In genomic region chr13:42990991-42991891, GRCh38 we compare ENCODE assay signal across 8 cellular contexts. TPM values are rescaled to one million over a fixed set of nuclear protein-coding genes. Genes with fewer than 3 reads are reported as not detected.
A peak's percentile ranks its signal among the peaks of the same experiment; 100 is the strongest.
DNase-seq lines count a peak whose midpoint lies in the region; ATAC-seq and TF ChIP-seq lines count a peak whose summit lies in the region.

No MANE protein-coding gene starts in this region.

- H3K36me3 Mint-ChIP-seq in activated CD4-positive, alpha-beta T cell treated with anti-CD3 and anti-CD28 coated beads, Interleukin-2, amount 10 ng/mL, durations not matched to agents 7 days and 5 days (ENCODE audit: low read depth) = peaks cover 50% of the 10 kb centered on the region

- 47 to 50% methylated on average over 17 of the region's 17 CpGs for WGBS in testis, 2 donors

- POLR2A ChIA-PET in activated CD4-positive, alpha-beta T cell treated with anti-CD3 and anti-CD28 coated beads, Interleukin-2, amount 10 ng/mL, durations not matched to agents 7 days and 5 days (lab: Charles Lee) = interaction anchor here (0.6 to 1.9 kb wide), 4 partner anchors 27 to 1584 kb away, joined by 3 to 8 read pairs (median 3); partner anchors contain the start of gene DNAJC15

- CTCF ChIA-PET in activated CD4-positive, alpha-beta T cell treated with anti-CD3 and anti-CD28 coated beads, Interleukin-2, amount 10 ng/mL, durations not matched to agents 7 days and 5 days (lab: Charles Lee) = interaction anchor here (0.6 to 6.0 kb wide), 7 partner anchors 13 to 68 kb away, joined by 3 to 39 read pairs (median 4); partner anchors contain the start of gene DNAJC15

- H3K36me3 ChIP-seq in adipocyte (ENCODE audit: control insufficient read depth, insufficient read depth, low read length, severe bottlenecking) (no peaks in the 10 kb centered on the region), left lung (no peaks in the 10 kb centered on the region), testis (ENCODE audit: low read depth, missing control alignments) (no peaks in the 10 kb centered on the region)

- H3K27ac Mint-ChIP-seq in activated CD4-positive, alpha-beta T cell treated with anti-CD3 and anti-CD28 coated beads, Interleukin-2, amount 10 ng/mL, durations not matched to agents 7 days and 5 days = peak overlapping the region; percentile 100

- peaks cover 59% of the 10 kb centered on the region for H3K4me1 Mint-ChIP-seq in activated CD4-positive, alpha-beta T cell treated with anti-CD3 and anti-CD28 coated beads, Interleukin-2, amount 10 ng/mL, durations not matched to agents 7 days and 5 days

- H3K27me3 ChIP-seq in adipocyte (replicated peaks; ENCODE audit: control insufficient read depth, insufficient read depth, low read length) (no peaks in the 10 kb centered on the region), left lung (no peaks in the 10 kb centered on the region), testis (no peaks in the 10 kb centered on the region)

- peak overlapping the region; percentile 87 for H3K9ac ChIP-seq in adipocyte (ENCODE audit: low read length)

- H3K4me1 ChIP-seq in adipocyte (ENCODE audit: control insufficient read depth, insufficient read depth, low read length) (peaks cover 20% of the 10 kb centered on the region), left lung (peaks cover 8 to 36% of the 10 kb centered on the region in 2 donors), testis (peaks cover 16% of the 10 kb centered on the region)

- H3K27ac ChIP-seq in left lung (peak overlapping the region; percentile 87 to 89), testis (peak overlapping the region; percentile 82 to 91)

- no peak for DNase-seq in activated CD4-positive, alpha-beta T cell treated with anti-CD3 and anti-CD28 coated beads, Interleukin-2, amount 10 ng/mL, durations not matched to agents 7 days and 5 days
- no peak for DNase-seq in activated CD4-positive, alpha-beta T cell treated with anti-CD3 and anti-CD28 coated beads for 1 hour
- DNase-seq in adipocyte (ENCODE audit: low read depth) (no peak), left lung (no peak), testis (no peak), RKO (ENCODE audit: low spot score) (no peak), SIG-M5 (lab: John Stamatoyannopoulos, UW) (no peak)

- peak overlapping the region; percentile 83 for H3K4me3 Mint-ChIP-seq in activated CD4-positive, alpha-beta T cell treated with anti-CD3 and anti-CD28 coated beads, Interleukin-2, amount 10 ng/mL, durations not matched to agents 7 days and 5 days

- TF ChIP-seq POLR2A in testis (IDR thresholded peaks at IDR 0.05) = no peak

- H3K9me3 ChIP-seq in adipocyte (ENCODE audit: control insufficient read depth, low read length) = no peaks in the 10 kb centered on the region
- H3K9me3 ChIP-seq in left lung = no peaks in the 10 kb centered on the region
- no peaks in the 10 kb centered on the region for H3K9me3 ChIP-seq in testis

- intact Hi-C loops in left lung (cut with DNase I) (no loop called here), testis (cut with DNase I; ENCODE audit: low total_unique reads) (no loop called here)

- peak; percentile 40 for ATAC-seq in left lung
- ATAC-seq in HG02981 (IDR thresholded peaks at IDR 0.05; ENCODE audit: unreplicated experiment) = no peak

- no peaks in the 10 kb centered on the region for H3K9me3 Mint-ChIP-seq in activated CD4-positive, alpha-beta T cell treated with anti-CD3 and anti-CD28 coated beads, Interleukin-2, amount 10 ng/mL, durations not matched to agents 7 days and 5 days

- H3K4me3 ChIP-seq in adipocyte (ENCODE audit: low read length) (peak overlapping the region; percentile 86), left lung (peak overlapping the region; percentile 55 to 64), testis (peak overlapping the region; percentile 60 to 71)

- H3K27me3 Mint-ChIP-seq in activated CD4-positive, alpha-beta T cell treated with anti-CD3 and anti-CD28 coated beads, Interleukin-2, amount 10 ng/mL, durations not matched to agents 7 days and 5 days = no peaks in the 10 kb centered on the region

- TF ChIP-seq CTCF in left lung (IDR thresholded peaks at IDR 0.05) (no peak), testis (IDR thresholded peaks at IDR 0.05) (no peak)

RNA-seq across cellular contexts. Expression of gene EPSTI1, which starts 0.8 kb away (rescaled TPM):
- 100 to 1,000 TPM; 120 to 121 TPM for total RNA-seq in activated CD4-positive, alpha-beta T cell treated with anti-CD3 and anti-CD28 coated beads, Interleukin-2, amount 10 ng/mL, durations not matched to agents 7 days and 5 days
- total RNA-seq in left lung (10 to 100 TPM; 21.1 to 22.4 TPM), testis (10 to 100 TPM in 1 of 2 donors, 1 to 10 TPM in 1; 9.6 to 12.5 TPM)
- 11.4 TPM for polyA plus RNA-seq in testis (ENCODE audit: insufficient read depth, low read depth, low replicate concordance)

RNA-seq across cellular contexts. Expression of gene DNAJC15, which starts 32.1 kb away (rescaled TPM):
- total RNA-seq in activated CD4-positive, alpha-beta T cell treated with anti-CD3 and anti-CD28 coated beads, Interleukin-2, amount 10 ng/mL, durations not matched to agents 7 days and 5 days = 10 to 100 TPM; 12.5 to 18.5 TPM
- total RNA-seq in left lung (10 to 100 TPM; 12.8 to 16.1 TPM), testis (10 to 100 TPM; 11.8 to 17.2 TPM)
- 49.8 TPM for polyA plus RNA-seq in testis (ENCODE audit: insufficient read depth, low read depth, low replicate concordance)

Comparison
In these comparisons a context has a peak if more than half of its experiments do, and no peak if none do; other contexts are left out.
1. RNA of gene EPSTI1, which starts 0.8 kb away (total RNA-seq): 120 to 121 TPM in activated CD4-positive, alpha-beta T cell treated with anti-CD3 and anti-CD28 coated beads, Interleukin-2, amount 10 ng/mL, durations not matched to agents 7 days and 5 days; 21.1 to 22.4 TPM in left lung and 9.6 to 12.5 TPM in testis; every median in the first group is over 4 times any median in the second.
2. Peak in every context shown above with its lines, with median percentiles within 50 percentile points of each other: H3K4me3 ChIP-seq.